ENCODE assay signal across 29 cellular contexts in genomic region chr16:35562471-35562870, GRCh38.
"Had no signal": no experiment of that assay in that cellular context is flagged by ENCODE, and none has a peak within 500 bp of the region (broad histone marks: within the 10 kb centered on the region; RNA-seq: fewer than 3 reads in every experiment).

No MANE protein-coding gene starts in this region.

- DNase-seq: activated B cell treated with CpG ODN at 0.5 μM for 24 hours; activated CD4-positive, alpha-beta T cell treated with anti-CD3 and anti-CD28 coated beads for 1 hour; activated CD4-positive, alpha-beta T cell treated with anti-CD3 and anti-CD28 coated beads, Interleukin-2, amount 10 ng/mL, durations not matched to agents 24 days and 14 days; activated CD4-positive, alpha-beta T cell treated with anti-CD3 and anti-CD28 coated beads, Interleukin-2, amount 50 U/mL, for 48 hours; activated CD8-positive, alpha-beta memory T cell treated with anti-CD3 and anti-CD28 coated beads, Interleukin-2, amount 10 ng/mL, durations not matched to agents 7 days and 5 days; activated effector memory CD4-positive, alpha-beta T cell treated with anti-CD3 and anti-CD28 coated beads, Interleukin-2, amount 50 U/mL, for 16 hours; activated naive CD4-positive, alpha-beta T cell treated with anti-CD3 and anti-CD28 coated beads for 36 hours; activated T-cell treated with anti-CD3 and anti-CD28 coated beads, Interleukin-2, amount 50 U/mL, for 4 hours; amygdala; cerebellar nuclear complex; Karpas-422; NCI-H1048; NCI-H146; NCI-H1930; NCI-H2171; NCI-H2227 treated with DMSO at 0.1 percent for 48 hours; NCI-H446 treated with DMSO at 0.1 percent for 48 hours; NCI-H526; NCI-H82; NK-92 treated with Interleukin-12 subunit alpha and Interleukin-12 subunit beta, amount 100 ng/mL, for 24 hours; PC-3; SIG-M5; T-cell; T-helper 2 cell; T1000 had no signal

- H3K27ac ChIP-seq: SK-N-MC had no signal

- FAIRE-seq: astrocyte, colon, TTC549 had no signal

- ATAC-seq: activated CD8-positive, alpha-beta memory T cell treated with anti-CD3 and anti-CD28 coated beads, Interleukin-2, amount 10 ng/mL, durations not matched to agents 7 days and 5 days; activated T-cell treated with anti-CD3 and anti-CD28 coated beads, Interleukin-2, amount 50 U/mL, for 4 hours; PC-3; T-cell had no signal

- H3K4me3 ChIP-seq: SK-N-MC had no signal
